In genomic region chr9:135959814-135960213, GRCh38 we compare ENCODE assay signal across 8 cellular contexts. TPM values are rescaled to one million over a fixed set of nuclear protein-coding genes. Genes with fewer than 3 reads are reported as not detected.
DNase-seq lines count a peak whose midpoint lies in the region; ATAC-seq, FAIRE-seq and TF ChIP-seq lines count a peak whose summit lies in the region.

No MANE protein-coding gene starts in this region.

- no peaks in the 10 kb centered on the region for H3K9me3 Mint-ChIP-seq in activated naive CD4-positive, alpha-beta T cell treated with anti-CD3 and anti-CD28 coated beads for 36 hours
- no peaks in the 10 kb centered on the region for H3K9me3 Mint-ChIP-seq in memory B cell

- no peak overlapping the region for H3K27ac Mint-ChIP-seq in activated naive CD4-positive, alpha-beta T cell treated with anti-CD3 and anti-CD28 coated beads for 36 hours
- peak overlapping the region; percentile 85 for H3K27ac Mint-ChIP-seq in memory B cell

- no peaks in the 10 kb centered on the region for H3K27me3 ChIP-seq in K562 (ENCODE audit: control insufficient read depth in 2 of 2, insufficient read depth in 2 of 2, low read length in 2 of 2)

- POLR2A ChIA-PET in K562 (lab: Yijun Ruan, JAX) = interaction anchor here (1.9 kb wide), 1 partner anchor 10 kb away, joined by 13 read pairs; no protein-coding TSS in a partner anchor

- BruUV-seq in K562 (replicated peaks; lab: Mats Ljungman, UMichigan) = TSS peak; percentile 31

- intact Hi-C loops in activated naive CD4-positive, alpha-beta T cell treated with anti-CD3 and anti-CD28 coated beads for 36 hours (cut with micrococcal nuclease) = loop anchor here (1.0 to 10.0 kb wide), 5 partner anchors 33 to 355 kb away; partner anchors contain the start of gene QSOX2
- intact Hi-C loops in K562 (cut with micrococcal nuclease) = loop anchor here (5.0 to 10.0 kb wide), 2 partner anchors 135 to 358 kb away; partner anchors contain the start of gene NACC2

- peak overlapping the region; percentile 99 for H3K4me2 ChIP-seq in K562 (ENCODE audit: insufficient read depth, low read length)

- H3K4me3 Mint-ChIP-seq in activated naive CD4-positive, alpha-beta T cell treated with anti-CD3 and anti-CD28 coated beads for 36 hours = peak overlapping the region; percentile 87
- H3K4me3 Mint-ChIP-seq in memory B cell = peak overlapping the region; percentile 88

- H3K4me3 ChIP-seq in K562 (peak overlapping the region; percentile 76), urinary bladder (ENCODE audit: low read depth, low read length) (peak overlapping the region; percentile 81)

- peak overlapping the region; percentile 89 for H3K27ac ChIP-seq in K562 (ENCODE audit: extremely low read depth, low read depth, low read length)
- H3K27ac ChIP-seq in urinary bladder (ENCODE audit: low read depth) = no peak overlapping the region

- H3K27me3 Mint-ChIP-seq in activated naive CD4-positive, alpha-beta T cell treated with anti-CD3 and anti-CD28 coated beads for 36 hours (ENCODE audit: low read depth) = no peaks in the 10 kb centered on the region
- peaks cover 9% of the 10 kb centered on the region for H3K27me3 Mint-ChIP-seq in memory B cell

- TF ChIP-seq POLR2A in K562 (conservative IDR thresholded peaks at IDR 0.05) (no peak), H54 (IDR thresholded peaks at IDR 0.05; ENCODE audit: low read depth, low read length) (no peak)

- FAIRE-seq in K562 (lab: Jason Lieb, UNC) = peak; percentile 76
- no peak for FAIRE-seq in H54 (lab: Jason Lieb, UNC)

- 0% methylated on average over 9 of the region's 9 CpGs for WGBS in K562 (ENCODE audit: insufficient coverage, low coverage, missing lambda C conversion rate)
- WGBS in urinary bladder = 41% methylated on average over 9 of the region's 9 CpGs

- peaks cover 7% of the 10 kb centered on the region for H4K20me1 ChIP-seq in K562 (replicated peaks; ENCODE audit: control insufficient read depth, insufficient read depth, low read length)

- TF ChIP-seq RAD21 in K562 (CRISPR knock-in tag; conservative IDR thresholded peaks at IDR 0.05 in 1 of 2, IDR thresholded peaks at IDR 0.05 in 1 of 2) = no peak

- no peaks in the 10 kb centered on the region for H3K9me1 ChIP-seq in K562 (ENCODE audit: control insufficient read depth, insufficient read depth, low read length)

- TF ChIP-seq EP300 in K562 (IDR thresholded peaks at IDR 0.05; ENCODE audit: low read length) = no peak

- peak overlapping the region; percentile 95 to 97 for H3K9ac ChIP-seq in K562 (ENCODE audit: insufficient read depth in 1 of 2, low read depth in 2 of 2, low read length in 2 of 2)

- no peak for DNase-seq in activated naive CD4-positive, alpha-beta T cell treated with anti-CD3 and anti-CD28 coated beads for 36 hours
- no peak for DNase-seq in activated naive CD4-positive, alpha-beta T cell treated with anti-CD3 and anti-CD28 coated beads, Interleukin-2, amount 50 U/mL, for 16 hours
- peak in 1 of 4 experiments; percentile 71 for DNase-seq in K562 (ENCODE audit: extremely low read depth in 1 of 4, low spot score in 3 of 4)
- DNase-seq in memory B cell (ENCODE audit: low spot score in 2 of 2) = no peak
- DNase-seq in H54 (ENCODE audit: insufficient read length, low spot score) = no peak
- no peak for DNase-seq in NCI-H2196 (lab: John Stamatoyannopoulos, UW; ENCODE audit: unreplicated experiment)

- H3K4me1 ChIP-seq in K562 (replicated peaks in 1 of 2; ENCODE audit: control insufficient read depth in 2 of 2, insufficient read depth in 2 of 2, low read length in 2 of 2) (peaks cover 31 to 42% of the 10 kb centered on the region in 2 experiments), urinary bladder (ENCODE audit: insufficient read depth) (peaks cover 1% of the 10 kb centered on the region)

- peaks cover 33% of the 10 kb centered on the region for H3K4me1 Mint-ChIP-seq in activated naive CD4-positive, alpha-beta T cell treated with anti-CD3 and anti-CD28 coated beads for 36 hours (ENCODE audit: low read depth)
- peaks cover 24% of the 10 kb centered on the region for H3K4me1 Mint-ChIP-seq in memory B cell

- H2AFZ ChIP-seq in K562 (ENCODE audit: low read depth, low read length) = no peak overlapping the region

- no peak for TF ChIP-seq CTCF in K562 (IDR thresholded peaks at IDR 0.05 in 2 of 3, conservative IDR thresholded peaks at IDR 0.05 in 1 of 3; ENCODE audit: insufficient read depth in 2 of 3, low read depth in 1 of 3, low read length in 3 of 3)

- in situ Hi-C loops in K562 (cut with MboI) = no loop called here

- H3K79me2 ChIP-seq in K562 (ENCODE audit: control insufficient read depth, insufficient read depth, low read length) = peaks cover 75% of the 10 kb centered on the region

- peak; percentile 12 for ATAC-seq in K562
- no peak for ATAC-seq in memory B cell (ENCODE audit: low read depth)
- ATAC-seq in HG03045 (IDR thresholded peaks at IDR 0.05; ENCODE audit: unreplicated experiment) = no peak

- no peaks in the 10 kb centered on the region for H3K9me3 ChIP-seq in K562 (replicated peaks; ENCODE audit: control insufficient read depth, insufficient read depth, low read depth, low read length)

- peaks cover 48% of the 10 kb centered on the region for H3K36me3 ChIP-seq in K562 (ENCODE audit: control insufficient read depth, insufficient read depth, low read length)
- no peaks in the 10 kb centered on the region for H3K36me3 ChIP-seq in urinary bladder (ENCODE audit: insufficient read depth)

- no peaks in the 10 kb centered on the region for H3K36me3 Mint-ChIP-seq in activated naive CD4-positive, alpha-beta T cell treated with anti-CD3 and anti-CD28 coated beads for 36 hours (ENCODE audit: low read depth)
- H3K36me3 Mint-ChIP-seq in memory B cell = peaks cover 5% of the 10 kb centered on the region

- CTCF ChIA-PET in activated naive CD4-positive, alpha-beta T cell treated with anti-CD3 and anti-CD28 coated beads for 36 hours (lab: Charles Lee) = interaction anchor here (0.8 to 1.8 kb wide), 5 partner anchors 14 to 163 kb away, joined by 3 to 6 read pairs (median 5); no protein-coding TSS in a partner anchor
- CTCF ChIA-PET in K562 (lab: Yijun Ruan, JAX; ENCODE audit: low intra/inter-chr PET ratio) = no interaction called here

TF ChIP-seq in K562, 482 proteins besides CTCF, POLR2A, EP300 and RAD21 (continues in another document):
- TF ChIP-seq, protein P1, sequence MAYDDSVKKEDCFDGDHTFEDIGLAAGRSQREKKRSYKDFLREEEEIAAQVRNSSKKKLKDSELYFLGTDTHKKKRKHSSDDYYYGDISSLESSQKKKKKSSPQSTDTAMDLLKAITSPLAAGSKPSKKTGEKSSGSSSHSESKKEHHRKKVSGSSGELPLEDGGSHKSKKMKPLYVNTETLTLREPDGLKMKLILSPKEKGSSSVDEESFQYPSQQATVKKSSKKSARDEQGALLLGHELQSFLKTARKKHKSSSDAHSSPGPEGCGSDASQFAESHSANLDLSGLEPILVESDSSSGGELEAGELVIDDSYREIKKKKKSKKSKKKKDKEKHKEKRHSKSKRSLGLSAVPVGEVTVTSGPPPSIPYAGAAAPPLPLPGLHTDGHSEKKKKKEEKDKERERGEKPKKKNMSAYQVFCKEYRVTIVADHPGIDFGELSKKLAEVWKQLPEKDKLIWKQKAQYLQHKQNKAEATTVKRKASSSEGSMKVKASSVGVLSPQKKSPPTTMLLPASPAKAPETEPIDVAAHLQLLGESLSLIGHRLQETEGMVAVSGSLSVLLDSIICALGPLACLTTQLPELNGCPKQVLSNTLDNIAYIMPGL (CRISPR knock-in tag; IDR thresholded peaks at IDR 0.05) = 0 out of 2 replicates have a peak, but pooled peaks have one; percentile 36

RNA-seq across cellular contexts. Expression of gene UBAC1, which starts 1.4 kb away (rescaled TPM):
- total RNA-seq in activated naive CD4-positive, alpha-beta T cell treated with anti-CD3 and anti-CD28 coated beads for 36 hours = 10 to 100 TPM; 37.2 to 40.0 TPM
- 536 and 854 TPM in 2 replicates for total RNA-seq in K562 (2011; cell fraction: chromatin; rRNA removed; ENCODE audit: low replicate concordance)
- total RNA-seq in K562 (2011; cell fraction: nucleolus; rRNA removed) = 552 and 553 TPM in 2 replicates
- 447 and 492 TPM in 2 replicates for total RNA-seq in K562 (2011; cell fraction: nucleoplasm; rRNA removed)
- total RNA-seq in K562 (2014; rRNA removed) = 399 and 504 TPM in 2 replicates
- 138 and 145 TPM in 2 replicates for total RNA-seq in K562 (2014; rRNA removed; fragmentation: Illumina TruSeq; extraction: Trizol)
- total RNA-seq in K562 (2015; rRNA removed; fragmentation: Illumina TruSeq; extraction: Trizol) = 166 and 171 TPM in 2 replicates
- 294 and 309 TPM in 2 replicates for total RNA-seq in K562 (2021)
- 385 and 395 TPM in 2 replicates for polyA plus RNA-seq in K562 (2011; rRNA removed)
- polyA plus RNA-seq in K562 (2011; cell fraction: cytosol; rRNA removed) = 447 and 505 TPM in 2 replicates
- polyA plus RNA-seq in K562 (2011; cell fraction: nucleus; rRNA removed) = 838 and 845 TPM in 2 replicates
- polyA plus RNA-seq in K562 (2012) = 178 and 239 TPM in 2 replicates
- polyA plus RNA-seq in K562 (2014; fragmentation: Illumina TruSeq; extraction: Trizol) = 219 and 228 TPM in 2 replicates
- polyA plus RNA-seq in K562 (2014; fragmentation: Nextera tagmentation; extraction: Ambion mirVana) = 100 to 1,000 TPM in 1 of 2 experiments, 10 to 100 TPM in 1; 94.0 to 117 TPM
- polyA plus RNA-seq in K562 (2014; rRNA removed) = 381 and 405 TPM in 2 replicates
- polyA minus RNA-seq in K562 (2011; rRNA and poly(A)+ RNA removed) = 128 and 165 TPM in 2 replicates
- 110 and 129 TPM in 2 replicates for polyA minus RNA-seq in K562 (2011; cell fraction: cytosol; rRNA and poly(A)+ RNA removed)
- 120 and 171 TPM in 2 replicates for polyA minus RNA-seq in K562 (2011; cell fraction: nucleus; rRNA and poly(A)+ RNA removed)
- total RNA-seq in urinary bladder = 24.6 TPM
- polyA plus RNA-seq in urinary bladder = 59.8 TPM

RNA-seq across cellular contexts. Expression of gene CAMSAP1, which starts 52.5 kb away (rescaled TPM):
- 10 to 100 TPM; 32.6 to 35.2 TPM for total RNA-seq in activated naive CD4-positive, alpha-beta T cell treated with anti-CD3 and anti-CD28 coated beads for 36 hours
- total RNA-seq in K562 (2011; cell fraction: chromatin; rRNA removed; ENCODE audit: low replicate concordance) = 40.9 and 68.9 TPM in 2 replicates
- 21.5 and 22.4 TPM in 2 replicates for total RNA-seq in K562 (2011; cell fraction: nucleolus; rRNA removed)
- total RNA-seq in K562 (2011; cell fraction: nucleoplasm; rRNA removed) = 36.1 and 42.5 TPM in 2 replicates
- total RNA-seq in K562 (2014; rRNA removed) = 18.1 and 23.4 TPM in 2 replicates
- total RNA-seq in K562 (2014; rRNA removed; fragmentation: Illumina TruSeq; extraction: Trizol) = 14.3 TPM in 2 replicates
- 13.9 and 15.7 TPM in 2 replicates for total RNA-seq in K562 (2015; rRNA removed; fragmentation: Illumina TruSeq; extraction: Trizol)
- 28.8 and 32.8 TPM in 2 replicates for total RNA-seq in K562 (2021)
- 6.3 and 6.9 TPM in 2 replicates for polyA plus RNA-seq in K562 (2011; rRNA removed)
- polyA plus RNA-seq in K562 (2011; cell fraction: cytosol; rRNA removed) = 6.3 and 8.3 TPM in 2 replicates
- polyA plus RNA-seq in K562 (2011; cell fraction: nucleus; rRNA removed) = 15.6 and 19.6 TPM in 2 replicates
- polyA plus RNA-seq in K562 (2012) = 10.6 and 11.9 TPM in 2 replicates
- 14.9 and 19.7 TPM in 2 replicates for polyA plus RNA-seq in K562 (2014; fragmentation: Illumina TruSeq; extraction: Trizol)
- polyA plus RNA-seq in K562 (2014; fragmentation: Nextera tagmentation; extraction: Ambion mirVana) = 1 to 10 TPM; 1.5 to 1.6 TPM
- 10.0 and 11.3 TPM in 2 replicates for polyA plus RNA-seq in K562 (2014; rRNA removed)
- 14.1 and 20.0 TPM in 2 replicates for polyA minus RNA-seq in K562 (2011; rRNA and poly(A)+ RNA removed)
- polyA minus RNA-seq in K562 (2011; cell fraction: cytosol; rRNA and poly(A)+ RNA removed) = 42.2 and 76.3 TPM in 2 replicates
- polyA minus RNA-seq in K562 (2011; cell fraction: nucleus; rRNA and poly(A)+ RNA removed) = 11.4 and 23.5 TPM in 2 replicates
- total RNA-seq in urinary bladder = 27.9 TPM
- polyA plus RNA-seq in urinary bladder = 14.9 TPM
